ENCODE assay signal across 23 cellular contexts in the genomic region with DNA sequence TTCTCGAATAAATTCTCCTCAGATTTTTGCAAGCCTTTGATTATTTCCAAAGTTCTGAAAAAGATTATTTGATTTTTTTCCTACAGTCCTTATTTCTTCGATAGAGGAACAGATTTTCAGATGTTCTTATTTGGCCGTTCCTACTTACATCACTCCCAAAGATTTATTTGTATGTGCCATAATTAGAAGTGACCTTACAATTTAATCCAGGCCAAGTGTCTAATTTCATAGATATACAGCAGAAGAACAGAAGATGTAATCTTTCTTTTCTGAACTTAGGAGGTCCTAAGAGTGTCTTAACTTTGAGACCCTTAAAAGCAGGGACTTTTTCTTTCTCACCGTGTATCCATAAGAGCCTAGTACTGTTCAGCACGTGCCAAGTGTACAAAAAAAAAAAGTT. TPM values are rescaled to one million over a fixed set of nuclear protein-coding genes. Genes with fewer than 3 reads are reported as not detected.
A peak's percentile ranks its signal among the peaks of the same experiment; 100 is the strongest.
DNase-seq lines count a peak whose midpoint lies in the region; ATAC-seq and TF ChIP-seq lines count a peak whose summit lies in the region.
"Had no signal": no experiment of that assay in that cellular context is flagged by ENCODE, and none has a peak within 500 bp of the region (broad histone marks: within the 10 kb centered on the region; RNA-seq: fewer than 3 reads in every experiment).

No MANE protein-coding gene starts in this region.

- no peak for TF ChIP-seq CTCF in psoas muscle (IDR thresholded peaks at IDR 0.05)
- TF ChIP-seq CTCF in GM20000 (IDR thresholded peaks at IDR 0.05; ENCODE audit: extremely low read depth, missing control alignments), result no peak

- H3K9me3 Mint-ChIP-seq in activated T-cell treated with anti-CD3 and anti-CD28 coated beads, Interleukin-2, amount 50 U/mL, for 4 hours, result no peaks in the 10 kb centered on the region
- H3K9me3 Mint-ChIP-seq: CD4-positive, alpha-beta memory T cell; CD4-positive, CD25-positive, alpha-beta regulatory T cell; CD8-positive, alpha-beta memory T cell had no signal

- peak in 3 of 4 donors; percentile 43 to 74 (median 72) for ATAC-seq in psoas muscle
- ATAC-seq in activated T-cell treated with anti-CD3 and anti-CD28 coated beads, Interleukin-2, amount 50 U/mL, for 4 hours, result no peak
- ATAC-seq in GM18498 (IDR thresholded peaks at IDR 0.05; ENCODE audit: unreplicated experiment), result no peak
- ATAC-seq: GM12878 had no signal

- no peaks in the 10 kb centered on the region for H3K27me3 ChIP-seq in psoas muscle (ENCODE audit: insufficient read depth in 3 of 3, low read length in 2 of 3)
- no peaks in the 10 kb centered on the region for H3K27me3 ChIP-seq in skeletal muscle tissue (ENCODE audit: control insufficient read depth in 3 of 3, insufficient read depth in 3 of 3, low read length in 3 of 3)
- H3K27me3 ChIP-seq: BE2C, BLaER1 had no signal

- H3K27me3 Mint-ChIP-seq in activated T-cell treated with anti-CD3 and anti-CD28 coated beads, Interleukin-2, amount 50 U/mL, for 4 hours (ENCODE audit: low read depth), result no peaks in the 10 kb centered on the region
- H3K27me3 Mint-ChIP-seq: CD4-positive, alpha-beta memory T cell had no signal

- no peak for DNase-seq in psoas muscle
- DNase-seq in activated T-cell treated with anti-CD3 and anti-CD28 coated beads, Interleukin-2, amount 50 U/mL, for 4 hours, result no peak
- DNase-seq in GM20000 (ENCODE audit: low spot score), result no peak
- DNase-seq: 8988T; ACHN; BE2C; C1 segment of cervical spinal cord; CD4-positive, alpha-beta memory T cell; CD4-positive, CD25-positive, alpha-beta regulatory T cell; CD8-positive, alpha-beta memory T cell; COR-L47; DMS 273 treated with DMSO at 0.1 percent for 48 hours; DMS153; DMS79; DND-41; EL; GDM1 had no signal

- H3K36me3 ChIP-seq in psoas muscle (ENCODE audit: insufficient read depth in 1 of 2, low read depth in 1 of 2) (no peaks in the 10 kb centered on the region), skeletal muscle tissue (ENCODE audit: control insufficient read depth in 3 of 3, insufficient read depth in 3 of 3, low read length in 3 of 3) (no peaks in the 10 kb centered on the region)
- H3K36me3 ChIP-seq: BE2C, BLaER1 had no signal

- intact Hi-C loops in psoas muscle (cut with DNase I), result no loop called here

- no peaks in the 10 kb centered on the region for H3K4me1 Mint-ChIP-seq in activated T-cell treated with anti-CD3 and anti-CD28 coated beads, Interleukin-2, amount 50 U/mL, for 4 hours (ENCODE audit: low read depth)
- H3K4me1 Mint-ChIP-seq: CD14-positive monocyte; CD4-positive, alpha-beta memory T cell; CD4-positive, CD25-positive, alpha-beta regulatory T cell; CD8-positive, alpha-beta memory T cell had no signal

- peak overlapping the region in 1 of 3 donors; percentile 45 for H3K9ac ChIP-seq in skeletal muscle tissue (ENCODE audit: low read depth in 1 of 3, low read length in 3 of 3)
- H3K9ac ChIP-seq: BLaER1 had no signal

- H3K27ac ChIP-seq in psoas muscle (peak overlapping the region; percentile 23), skeletal muscle tissue (ENCODE audit: low read depth, low read length) (peak overlapping the region; percentile 37)
- H3K27ac ChIP-seq: BLaER1 had no signal

- peaks cover 18% of the 10 kb centered on the region for H3K4me1 ChIP-seq in psoas muscle
- peaks cover 0 to 5% (median 5%) of the 10 kb centered on the region in 3 donors for H3K4me1 ChIP-seq in skeletal muscle tissue (ENCODE audit: control insufficient read depth in 3 of 3, insufficient read depth in 3 of 3, low read length in 3 of 3)
- H3K4me1 ChIP-seq: BLaER1 had no signal

- H3K9me3 ChIP-seq in psoas muscle (no peaks in the 10 kb centered on the region), skeletal muscle tissue (ENCODE audit: control insufficient read depth in 3 of 3, low read length in 3 of 3) (no peaks in the 10 kb centered on the region)
- H3K9me3 ChIP-seq: BE2C, BLaER1 had no signal

- WGBS in psoas muscle, 3 donors, result 21 to 33% (median 25%) methylated on average over 5 of the region's 5 CpGs

- H3K4me3 ChIP-seq in psoas muscle, result no peak overlapping the region
- peak overlapping the region in 2 of 3 donors; percentile 1 to 16 for H3K4me3 ChIP-seq in skeletal muscle tissue (ENCODE audit: low read length in 3 of 3)
- H3K4me3 ChIP-seq: BLaER1, GM12878 had no signal

- H3K4me3 Mint-ChIP-seq in activated T-cell treated with anti-CD3 and anti-CD28 coated beads, Interleukin-2, amount 50 U/mL, for 4 hours, result no peak overlapping the region
- H3K4me3 Mint-ChIP-seq: CD14-positive monocyte; CD4-positive, alpha-beta memory T cell; CD4-positive, CD25-positive, alpha-beta regulatory T cell; CD8-positive, alpha-beta memory T cell had no signal

- no peaks in the 10 kb centered on the region for H3K36me3 Mint-ChIP-seq in activated T-cell treated with anti-CD3 and anti-CD28 coated beads, Interleukin-2, amount 50 U/mL, for 4 hours (ENCODE audit: insufficient read depth)
- H3K36me3 Mint-ChIP-seq: CD14-positive monocyte; CD4-positive, alpha-beta memory T cell; CD4-positive, CD25-positive, alpha-beta regulatory T cell; CD8-positive, alpha-beta memory T cell had no signal

RNA-seq across cellular contexts. Expression of a gene that starts 46.3 kb away (rescaled TPM):
- total RNA-seq in psoas muscle (1 to 10 TPM; 1.3 to 4.0 (median 2.2) TPM), skeletal muscle tissue (2.1 TPM)
- polyA plus RNA-seq in psoas muscle, result 1 to 10 TPM in 1 of 3 donors, under 1 TPM in 2; 0.84 to 2.1 (median 0.86) TPM
- total RNA-seq in activated T-cell treated with anti-CD3 and anti-CD28 coated beads, Interleukin-2, amount 50 U/mL, for 4 hours, result 1 to 10 TPM in 2 of 3 donors, under 1 TPM in 1; 0.71 to 1.2 (median 1.1) TPM
- total RNA-seq: G401 had no signal

Comparison
In these comparisons a context has a peak if more than half of its experiments do, and no peak if none do; other contexts are left out.
1. ATAC-seq: peak in psoas muscle (3 of 4); none in activated T-cell treated with anti-CD3 and anti-CD28 coated beads, Interleukin-2, amount 50 U/mL, for 4 hours (0 of 2) and GM18498 (single experiment).